ENCODE assay signal across 18 cellular contexts in the genomic region with DNA sequence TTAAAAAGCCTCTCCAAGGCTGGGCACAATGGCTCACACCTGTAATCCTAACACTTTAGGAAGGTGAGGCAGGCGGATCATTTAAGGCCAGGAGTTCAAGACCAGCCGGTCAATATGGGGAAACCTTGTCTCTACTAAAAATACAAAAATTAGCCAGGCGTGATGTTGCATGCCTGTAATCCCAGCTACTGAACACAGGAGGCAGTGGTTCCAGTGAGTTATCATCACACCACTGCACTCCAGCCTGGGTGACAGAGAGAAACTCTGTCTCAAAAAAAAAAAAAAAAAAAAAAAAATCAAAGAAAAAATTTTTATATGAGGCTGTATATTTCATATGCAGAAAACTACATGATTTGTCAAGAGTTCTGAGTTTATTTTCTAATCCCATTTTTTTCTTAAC.
DNase-seq lines count a peak whose midpoint lies in the region; ATAC-seq, FAIRE-seq and TF ChIP-seq lines count a peak whose summit lies in the region.
"Had no signal": no experiment of that assay in that cellular context is flagged by ENCODE, and none has a peak within 500 bp of the region (broad histone marks: within the 10 kb centered on the region; RNA-seq: fewer than 3 reads in every experiment).

No MANE protein-coding gene starts in this region.

- in situ Hi-C loops in K562 (cut with MboI), result no loop called here

- no peak for TF ChIP-seq CTCF in K562 (IDR thresholded peaks at IDR 0.05 in 2 of 3, conservative IDR thresholded peaks at IDR 0.05 in 1 of 3; ENCODE audit: insufficient read depth in 2 of 3, low read depth in 1 of 3, low read length in 3 of 3)
- TF ChIP-seq CTCF in natural killer cell (IDR thresholded peaks at IDR 0.05), result no peak
- TF ChIP-seq CTCF in Calu3 (IDR thresholded peaks at IDR 0.05; ENCODE audit: unreplicated experiment), result no peak

- H3K9ac ChIP-seq in K562 (ENCODE audit: insufficient read depth in 1 of 2, low read depth in 2 of 2, low read length in 2 of 2), result no peak overlapping the region

- H3K4me3 Mint-ChIP-seq in natural killer cell (peak overlapping the region; percentile 51), Calu3 (ENCODE audit: low read depth, unreplicated experiment) (no peak overlapping the region), T-cell (no peak overlapping the region)
- H3K4me3 Mint-ChIP-seq: CD14-positive monocyte had no signal

- no peak overlapping the region for H3K27ac ChIP-seq in K562 (ENCODE audit: extremely low read depth, low read depth, low read length)

- H3K27me3 ChIP-seq in K562 (ENCODE audit: control insufficient read depth in 2 of 2, insufficient read depth in 2 of 2, low read length in 2 of 2), result no peaks in the 10 kb centered on the region

- H3K4me2 ChIP-seq in K562 (ENCODE audit: insufficient read depth, low read length), result no peak overlapping the region

- 36% methylated on average over 3 of the region's 3 CpGs for WGBS in K562 (ENCODE audit: insufficient coverage, low coverage, missing lambda C conversion rate)

- no peak overlapping the region for H2AFZ ChIP-seq in K562 (ENCODE audit: low read depth, low read length)

- peak overlapping the region; percentile 63 to 67 for H3K27ac Mint-ChIP-seq in natural killer cell
- no peak overlapping the region for H3K27ac Mint-ChIP-seq in Calu3 (ENCODE audit: unreplicated experiment)
- no peak overlapping the region for H3K27ac Mint-ChIP-seq in T-cell

- no peaks in the 10 kb centered on the region for H3K9me1 ChIP-seq in K562 (ENCODE audit: control insufficient read depth, insufficient read depth, low read length)

- H3K36me3 ChIP-seq in K562 (ENCODE audit: control insufficient read depth, insufficient read depth, low read length), result no peaks in the 10 kb centered on the region

- no peak overlapping the region for H3K4me3 ChIP-seq in K562

- DNase-seq in NAMALWA (ENCODE audit: low spot score) (peak; percentile 27), K562 (ENCODE audit: extremely low read depth in 1 of 4, low spot score in 3 of 4) (no peak), natural killer cell (no peak), Calu3 (no peak), T-cell (no peak), NCI-H187 treated with DMSO at 0.1 percent for 48 hours (lab: John Stamatoyannopoulos, UW) (no peak)
- DNase-seq: AML-193, NCI-H187, NCI-H2227 treated with DMSO at 0.1 percent for 48 hours, NCI-H510A treated with DMSO at 0.1 percent for 48 hours, NCI-H774, RPMI8226, SIG-M5 had no signal

- no peak for TF ChIP-seq EP300 in K562 (IDR thresholded peaks at IDR 0.05; ENCODE audit: low read length)

- H3K79me2 ChIP-seq in K562 (ENCODE audit: control insufficient read depth, insufficient read depth, low read length), result no peaks in the 10 kb centered on the region

- BruUV-seq in K562 (replicated peaks; lab: Mats Ljungman, UMichigan) (no TSS peak), Calu3 (replicated peaks; lab: Mats Ljungman, UMichigan) (no TSS peak)

- no peaks in the 10 kb centered on the region for H4K20me1 ChIP-seq in K562 (replicated peaks; ENCODE audit: control insufficient read depth, insufficient read depth, low read length)

- ATAC-seq in K562 (peak; percentile 54; the same call in 2 of the 3 replicates), natural killer cell (peak; percentile 54 to 72 (median 58)), T-cell (replicated peaks in 1 of 4) (no peak), GM21529 (IDR thresholded peaks at IDR 0.05; ENCODE audit: unreplicated experiment) (no peak)

- H3K27me3 Mint-ChIP-seq in natural killer cell (ENCODE audit: low read depth in 2 of 2) (no peaks in the 10 kb centered on the region), Calu3 (ENCODE audit: unreplicated experiment) (no peaks in the 10 kb centered on the region), T-cell (no peaks in the 10 kb centered on the region)

- H3K36me3 Mint-ChIP-seq in natural killer cell, result no peaks in the 10 kb centered on the region
- no peaks in the 10 kb centered on the region for H3K36me3 Mint-ChIP-seq in Calu3 (ENCODE audit: insufficient read depth, unreplicated experiment)
- H3K36me3 Mint-ChIP-seq in T-cell, result no peaks in the 10 kb centered on the region
- H3K36me3 Mint-ChIP-seq: CD14-positive monocyte had no signal

- intact Hi-C loops in K562 (cut with micrococcal nuclease), result loop anchor here (5.0 kb wide), 1 partner anchor 183 kb away; no protein-coding TSS in a partner anchor
- intact Hi-C loops in natural killer cell (cut with micrococcal nuclease), result no loop called here
- intact Hi-C loops in Calu3 (cut with micrococcal nuclease; ENCODE audit: unreplicated experiment), result no loop called here

- H3K4me1 Mint-ChIP-seq in natural killer cell, result peaks cover 28 to 30% of the 10 kb centered on the region in 2 donors
- H3K4me1 Mint-ChIP-seq in Calu3 (ENCODE audit: low read depth, unreplicated experiment), result no peaks in the 10 kb centered on the region
- no peaks in the 10 kb centered on the region for H3K4me1 Mint-ChIP-seq in T-cell
- H3K4me1 Mint-ChIP-seq: CD14-positive monocyte had no signal

- no peak for TF ChIP-seq RAD21 in K562 (CRISPR knock-in tag; conservative IDR thresholded peaks at IDR 0.05 in 1 of 2, IDR thresholded peaks at IDR 0.05 in 1 of 2)

- POLR2A ChIA-PET in K562 (lab: Yijun Ruan, JAX), result no interaction called here
- POLR2A ChIA-PET in T-cell (lab: Charles Lee), result no interaction called here

- H3K9me3 ChIP-seq in K562 (replicated peaks; ENCODE audit: control insufficient read depth, insufficient read depth, low read depth, low read length), result peaks cover 2% of the 10 kb centered on the region

- TF ChIP-seq POLR2A in K562 (conservative IDR thresholded peaks at IDR 0.05), result no peak

- H3K9me3 Mint-ChIP-seq in natural killer cell, result no peaks in the 10 kb centered on the region
- peaks cover 13% of the 10 kb centered on the region for H3K9me3 Mint-ChIP-seq in Calu3 (ENCODE audit: low read depth, unreplicated experiment)
- H3K9me3 Mint-ChIP-seq in T-cell, result peaks cover 9 to 33% (median 17%) of the 10 kb centered on the region in 3 donors

- no peak for FAIRE-seq in K562 (lab: Jason Lieb, UNC)
- FAIRE-seq: GM12892, GM18507, H1 had no signal

- no peaks in the 10 kb centered on the region for H3K4me1 ChIP-seq in K562 (replicated peaks in 1 of 2; ENCODE audit: control insufficient read depth in 2 of 2, insufficient read depth in 2 of 2, low read length in 2 of 2)

- CTCF ChIA-PET in K562 (lab: Yijun Ruan, JAX; ENCODE audit: low intra/inter-chr PET ratio), result no interaction called here
- CTCF ChIA-PET in Calu3 (lab: Charles Lee), result no interaction called here
- CTCF ChIA-PET in T-cell (lab: Charles Lee), result no interaction called here

TF ChIP-seq in K562, 482 proteins besides CTCF, POLR2A, EP300 and RAD21 (continues in another document):
- no peak for TF ChIP-seq MEF2D (tag; conservative IDR thresholded peaks at IDR 0.05; ENCODE audit: low read depth)
- TF ChIP-seq SAP30 (IDR thresholded peaks at IDR 0.05; ENCODE audit: borderline replicate concordance, insufficient read depth, low read depth, low read length, poor library complexity, severe bottlenecking), result no peak
- TF ChIP-seq RBM39 (optimal IDR thresholded peaks at IDR 0.05; ENCODE audit: low read depth, low read length), result no peak
- TF ChIP-seq PTTG1 (tag; IDR thresholded peaks at IDR 0.05; ENCODE audit: low read depth), result no peak
- TF ChIP-seq HNRNPL (IDR thresholded peaks at IDR 0.05; ENCODE audit: low read depth, low read length), result no peak
- no peak for TF ChIP-seq PHF20 (IDR thresholded peaks at IDR 0.05; ENCODE audit: partially characterized antibody)
- no peak for TF ChIP-seq ZNF699 (CRISPR knock-in tag; IDR thresholded peaks at IDR 0.05; ENCODE audit: insufficient replicate concordance)
- TF ChIP-seq, protein P1, sequence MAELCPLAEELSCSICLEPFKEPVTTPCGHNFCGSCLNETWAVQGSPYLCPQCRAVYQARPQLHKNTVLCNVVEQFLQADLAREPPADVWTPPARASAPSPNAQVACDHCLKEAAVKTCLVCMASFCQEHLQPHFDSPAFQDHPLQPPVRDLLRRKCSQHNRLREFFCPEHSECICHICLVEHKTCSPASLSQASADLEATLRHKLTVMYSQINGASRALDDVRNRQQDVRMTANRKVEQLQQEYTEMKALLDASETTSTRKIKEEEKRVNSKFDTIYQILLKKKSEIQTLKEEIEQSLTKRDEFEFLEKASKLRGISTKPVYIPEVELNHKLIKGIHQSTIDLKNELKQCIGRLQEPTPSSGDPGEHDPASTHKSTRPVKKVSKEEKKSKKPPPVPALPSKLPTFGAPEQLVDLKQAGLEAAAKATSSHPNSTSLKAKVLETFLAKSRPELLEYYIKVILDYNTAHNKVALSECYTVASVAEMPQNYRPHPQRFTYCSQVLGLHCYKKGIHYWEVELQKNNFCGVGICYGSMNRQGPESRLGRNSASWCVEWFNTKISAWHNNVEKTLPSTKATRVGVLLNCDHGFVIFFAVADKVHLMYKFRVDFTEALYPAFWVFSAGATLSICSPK (IDR thresholded peaks at IDR 0.05; ENCODE audit: borderline replicate concordance), result no peak
- TF ChIP-seq, protein P2, sequence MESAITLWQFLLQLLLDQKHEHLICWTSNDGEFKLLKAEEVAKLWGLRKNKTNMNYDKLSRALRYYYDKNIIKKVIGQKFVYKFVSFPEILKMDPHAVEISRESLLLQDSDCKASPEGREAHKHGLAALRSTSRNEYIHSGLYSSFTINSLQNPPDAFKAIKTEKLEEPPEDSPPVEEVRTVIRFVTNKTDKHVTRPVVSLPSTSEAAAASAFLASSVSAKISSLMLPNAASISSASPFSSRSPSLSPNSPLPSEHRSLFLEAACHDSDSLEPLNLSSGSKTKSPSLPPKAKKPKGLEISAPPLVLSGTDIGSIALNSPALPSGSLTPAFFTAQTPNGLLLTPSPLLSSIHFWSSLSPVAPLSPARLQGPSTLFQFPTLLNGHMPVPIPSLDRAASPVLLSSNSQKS (CRISPR knock-in tag; IDR thresholded peaks at IDR 0.05), result no peak
- TF ChIP-seq YY1 (IDR thresholded peaks at IDR 0.05; ENCODE audit: borderline replicate concordance in 1 of 3, control insufficient read depth in 1 of 3, extremely low read depth in 1 of 3, insufficient read depth in 3 of 3, insufficient read length in 1 of 3, insufficient replicate concordance in 2 of 3, low read depth in 1 of 3, low read length in 2 of 3), result no peak
- TF ChIP-seq CBX5 (IDR thresholded peaks at IDR 0.05; ENCODE audit: borderline replicate concordance, low read depth), result no peak
- TF ChIP-seq NFYB (IDR thresholded peaks at IDR 0.05; ENCODE audit: extremely low read depth, insufficient read length), result no peak
- TF ChIP-seq, protein P3, sequence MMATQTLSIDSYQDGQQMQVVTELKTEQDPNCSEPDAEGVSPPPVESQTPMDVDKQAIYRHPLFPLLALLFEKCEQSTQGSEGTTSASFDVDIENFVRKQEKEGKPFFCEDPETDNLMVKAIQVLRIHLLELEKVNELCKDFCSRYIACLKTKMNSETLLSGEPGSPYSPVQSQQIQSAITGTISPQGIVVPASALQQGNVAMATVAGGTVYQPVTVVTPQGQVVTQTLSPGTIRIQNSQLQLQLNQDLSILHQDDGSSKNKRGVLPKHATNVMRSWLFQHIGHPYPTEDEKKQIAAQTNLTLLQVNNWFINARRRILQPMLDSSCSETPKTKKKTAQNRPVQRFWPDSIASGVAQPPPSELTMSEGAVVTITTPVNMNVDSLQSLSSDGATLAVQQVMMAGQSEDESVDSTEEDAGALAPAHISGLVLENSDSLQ (IDR thresholded peaks at IDR 0.05), result no peak
- TF ChIP-seq HDAC6 (IDR thresholded peaks at IDR 0.05; ENCODE audit: low read depth, low read length), result no peak

Comparison
In these comparisons a context has a peak if more than half of its experiments do, and no peak if none do; other contexts are left out.
1. ATAC-seq: peak in K562 (single experiment) and natural killer cell (3 of 3); none in T-cell (0 of 4) and GM21529 (single experiment).
2. H3K27ac Mint-ChIP-seq: peak in natural killer cell (2 of 2); none in Calu3 (single experiment) and T-cell (0 of 2).